8 cellular contexts compared by ENCODE assay signal in genomic region chr2:135052042-135052876, GRCh38. TPM values are rescaled to one million over a fixed set of nuclear protein-coding genes. Genes with fewer than 3 reads are reported as not detected.
DNase-seq lines count a peak whose midpoint lies in the region; ATAC-seq and TF ChIP-seq lines count a peak whose summit lies in the region.

RAB3GAP1 (plus strand) TSS chr2:135052292; CDS start chr2:135052308, 16 bp downstream.

- H3K27ac ChIP-seq in AG04450 (ENCODE audit: low read depth, low read length) (peak within 1 kb of the TSS; percentile 98), caudate nucleus (ENCODE audit: low read depth, low read length) (peak within 1 kb of the TSS; percentile 88)

- DNase-seq in AG04450 (ENCODE audit: low read depth, low spot score) (peak; percentile 41), NCI-H345 treated with DMSO at 0.1 percent for 48 hours (lab: John Stamatoyannopoulos, UW; ENCODE audit: unreplicated experiment) (peak; percentile 68), caudate nucleus (lab: John Stamatoyannopoulos, UW) (peak in 59 of 61 donors; percentile 15 to 85 (median 62)), iris pigment epithelial cell (ENCODE audit: low read depth) (peak; percentile 93)
- DNase-seq in activated CD4-positive, CD25-positive, alpha-beta regulatory T cell (lab: John Stamatoyannopoulos, UW) = peak; percentile 61 to 75 (median 69)
- peak; percentile 75 to 89 for DNase-seq in stimulated activated CD4-positive, alpha-beta T cell treated with anti-CD3 and anti-CD28 coated beads, Interleukin-12 subunit alpha, Interleukin-12 subunit beta, amount 100 ng/mL, for 24 hours (ENCODE audit: low read depth in 2 of 2)

- H3K9me3 ChIP-seq in AG04450 (ENCODE audit: control insufficient read depth, insufficient read depth, low read length) = no peaks in the 10 kb centered on the region; the same call in 1 of the 2 replicates

- peak; percentile 88 for ATAC-seq in GM18907 (IDR thresholded peaks at IDR 0.05; ENCODE audit: unreplicated experiment)
- peak; percentile 77 for ATAC-seq in HG03139 (IDR thresholded peaks at IDR 0.05; ENCODE audit: unreplicated experiment)

- peak within 1 kb of the TSS; percentile 99 for H3K4me3 ChIP-seq in AG04450 (ENCODE audit: low read depth, low read length)

- no peak for TF ChIP-seq CTCF in AG04450 (IDR thresholded peaks at IDR 0.05; ENCODE audit: low read depth, low read length)

- POLR2A ChIA-PET in AG04450 (lab: Yijun Ruan, JAX) = no interaction called here

- CTCF ChIA-PET in AG04450 (lab: Charles Lee) = interaction anchor here (1.2 to 1.3 kb wide), 3 partner anchors 48 to 95 kb away, joined by 4 to 6 read pairs (median 5); no protein-coding TSS in a partner anchor

- H3K27me3 ChIP-seq in AG04450 (ENCODE audit: control insufficient read depth, insufficient read depth, low read length) = no peaks in the 10 kb centered on the region

RNA-seq across cellular contexts. Expression of gene RAB3GAP1, which starts in this region (rescaled TPM):
- 42.6 and 47.5 TPM in 2 replicates for polyA plus RNA-seq in AG04450 (2011; rRNA removed)
- polyA minus RNA-seq in AG04450 (2011; rRNA and poly(A)+ RNA removed) = 38.3 and 55.7 TPM in 2 replicates

Comparison
In these comparisons a context has a peak if more than half of its experiments do, and no peak if none do; other contexts are left out.
1. Peak in every context shown above with its lines: DNase-seq, ATAC-seq, H3K4me3 ChIP-seq and H3K27ac ChIP-seq.
2. DNase-seq: peak in every context shown above with its lines; median percentile 93 in iris pigment epithelial cell; 82 in stimulated activated CD4-positive, alpha-beta T cell treated with anti-CD3 and anti-CD28 coated beads, Interleukin-12 subunit alpha, Interleukin-12 subunit beta, amount 100 ng/mL, for 24 hours; 69 in activated CD4-positive, CD25-positive, alpha-beta regulatory T cell; 68 in NCI-H345 treated with DMSO at 0.1 percent for 48 hours; 62 in caudate nucleus; 41 in AG04450.